In genomic region chr2:239329972-239330572, GRCh38 we compare ENCODE assay signal across 12 cellular contexts.
A peak's percentile ranks its signal among the peaks of the same experiment; 100 is the strongest.
DNase-seq lines count a peak whose midpoint lies in the region; ATAC-seq and TF ChIP-seq lines count a peak whose summit lies in the region.
"Had no signal": no experiment of that assay in that cellular context is flagged by ENCODE, and none has a peak within 500 bp of the region (broad histone marks: within the 10 kb centered on the region; RNA-seq: fewer than 3 reads in every experiment).

No MANE protein-coding gene starts in this region.

- WGBS in ovary, 3 donors = 70 to 79% (median 74%) methylated on average over 13 to 15 of the region's 15 CpGs

- intact Hi-C loops in A673 (cut with micrococcal nuclease; ENCODE audit: unreplicated experiment) (no loop called here), ovary (cut with DNase I) (loop anchor here in 1 of 4 donors (10.0 kb wide), 1 partner anchor 65 kb away; no protein-coding TSS in a partner anchor)

- BruUV-seq in A673 (replicated peaks; lab: Mats Ljungman, UMichigan) = no TSS peak

- H3K36me3 Mint-ChIP-seq in GM23338 (ENCODE audit: low read depth) = no peaks in the 10 kb centered on the region; the same call in 2 of the 3 replicates

- H3K9me2 ChIP-seq in GM23338 (ENCODE audit: insufficient read depth) = no peaks in the 10 kb centered on the region

- no peak for DNase-seq in A673 (ENCODE audit: low spot score)
- DNase-seq in NCI-H1092 treated with DMSO at 0.1 percent for 48 hours (lab: John Stamatoyannopoulos, UW) = peak; percentile 6
- DNase-seq in fibroblast of lung (ENCODE audit: low read depth in 2 of 2) = no peak
- peak in 4 of 5 donors; percentile 60 to 73 (median 70) for DNase-seq in ovary
- DNase-seq in NCI-H128 (lab: John Stamatoyannopoulos, UW; ENCODE audit: unreplicated experiment) = no peak
- no peak for DNase-seq in NCI-H526 (lab: John Stamatoyannopoulos, UW)
- no peak for DNase-seq in GM23338 (ENCODE audit: low spot score)
- DNase-seq in NCI-H226 = no peak
- DNase-seq: DMS79, NCI-H2227 treated with DMSO at 0.1 percent for 48 hours had no signal

- H3K4me3 Mint-ChIP-seq in GM23338 = no peak overlapping the region
- H3K4me3 Mint-ChIP-seq: neural progenitor cell had no signal

- H3K4me2 ChIP-seq in fibroblast of lung (ENCODE audit: extremely low read depth, insufficient read depth, low read length) (no peak overlapping the region), GM23338 (no peak overlapping the region)
- H3K4me2 ChIP-seq: neural progenitor cell had no signal

- no peaks in the 10 kb centered on the region for H3K9me3 ChIP-seq in A673 (ENCODE audit: low read depth, low read length, poor library complexity, severe bottlenecking)
- no peaks in the 10 kb centered on the region for H3K9me3 ChIP-seq in fibroblast of lung (ENCODE audit: control insufficient read depth, insufficient read depth, low read depth, low read length)
- H3K9me3 ChIP-seq in ovary = no peaks in the 10 kb centered on the region

- H3K4me1 ChIP-seq in A673 (ENCODE audit: insufficient read depth, low read length, poor library complexity, severe bottlenecking) (peaks cover 19% of the 10 kb centered on the region), fibroblast of lung (ENCODE audit: control insufficient read depth, extremely low read depth, insufficient read depth, low read length) (peaks cover 10% of the 10 kb centered on the region), ovary (ENCODE audit: insufficient read depth) (peaks cover 20% of the 10 kb centered on the region), GM23338 (ENCODE audit: insufficient read depth) (peaks cover 9% of the 10 kb centered on the region; the same call in 1 of the 2 replicates)

- no peak overlapping the region for H3K9ac ChIP-seq in fibroblast of lung (ENCODE audit: insufficient read depth, low read length)
- H3K9ac ChIP-seq: neural progenitor cell had no signal

- peaks cover 4% of the 10 kb centered on the region for H3K27me3 Mint-ChIP-seq in GM23338 (ENCODE audit: insufficient read depth, low read depth, poor library complexity)

- H4K20me1 ChIP-seq in fibroblast of lung (ENCODE audit: control insufficient read depth, extremely low read depth, insufficient read depth, low read length) = no peaks in the 10 kb centered on the region
- peaks cover 4% of the 10 kb centered on the region; the same call in 1 of the 2 replicates for H4K20me1 ChIP-seq in GM23338 (replicated peaks; ENCODE audit: insufficient read depth)

- no peak overlapping the region for H3K27ac Mint-ChIP-seq in GM23338

- H3K4me3 ChIP-seq in A673 (ENCODE audit: low read depth, low read length, poor library complexity, severe bottlenecking) (no peak overlapping the region), fibroblast of lung (replicated peaks in 1 of 4; ENCODE audit: control extremely low read depth in 1 of 4, insufficient read depth in 1 of 4, low read depth in 3 of 4, low read length in 4 of 4) (no peak overlapping the region), ovary (no peak overlapping the region), GM23338 (no peak overlapping the region)
- H3K4me3 ChIP-seq: GM12878, neural progenitor cell had no signal

- H3K36me3 ChIP-seq in A673 (ENCODE audit: insufficient read depth, low read length, poor library complexity, severe bottlenecking) (no peaks in the 10 kb centered on the region), fibroblast of lung (ENCODE audit: control insufficient read depth, insufficient read depth, low read length) (no peaks in the 10 kb centered on the region), ovary (no peaks in the 10 kb centered on the region), GM23338 (ENCODE audit: insufficient read depth) (no peaks in the 10 kb centered on the region)
- H3K36me3 ChIP-seq: neural progenitor cell had no signal

- H3F3A ChIP-seq in GM23338 (replicated peaks; ENCODE audit: low read depth) = no peaks in the 10 kb centered on the region

- no peak for TF ChIP-seq POLR2A in ovary (IDR thresholded peaks at IDR 0.05)

- POLR2A ChIA-PET in A673 (lab: Charles Lee; ENCODE audit: low non-redundant PET) = no interaction called here

- ATAC-seq in GM23338 = no peak
- ATAC-seq: GM12878 had no signal

- peaks cover 37% of the 10 kb centered on the region for H3K4me1 Mint-ChIP-seq in GM23338

- H3K79me2 ChIP-seq in fibroblast of lung (ENCODE audit: control insufficient read depth, insufficient read depth, low read length) (no peaks in the 10 kb centered on the region), GM23338 (replicated peaks; ENCODE audit: insufficient read depth) (peaks cover 92% of the 10 kb centered on the region)

- H3K27me3 ChIP-seq in A673 (replicated peaks; ENCODE audit: insufficient read depth, low read depth, low read length, poor library complexity) (no peaks in the 10 kb centered on the region), fibroblast of lung (ENCODE audit: control insufficient read depth, insufficient read depth, low read length) (no peaks in the 10 kb centered on the region), ovary (no peaks in the 10 kb centered on the region), GM23338 (ENCODE audit: insufficient read depth) (no peaks in the 10 kb centered on the region)
- H3K27me3 ChIP-seq: neural progenitor cell had no signal

- H2AFZ ChIP-seq in fibroblast of lung (ENCODE audit: low read length) = no peak overlapping the region
- H2AFZ ChIP-seq in GM23338 = no peak overlapping the region
- H2AFZ ChIP-seq: neural progenitor cell had no signal

- no peak for TF ChIP-seq CTCF in A673 (conservative IDR thresholded peaks at IDR 0.05; ENCODE audit: low read depth, low read length)
- TF ChIP-seq CTCF in fibroblast of lung (conservative IDR thresholded peaks at IDR 0.05 in 1 of 2, IDR thresholded peaks at IDR 0.05 in 1 of 2; ENCODE audit: low read depth in 1 of 2, low read length in 2 of 2) = no peak
- TF ChIP-seq CTCF in ovary (IDR thresholded peaks at IDR 0.05) = no peak
- TF ChIP-seq CTCF in GM23338 (conservative IDR thresholded peaks at IDR 0.05; ENCODE audit: low read depth in 2 of 2) = no peak

- H3K9me3 Mint-ChIP-seq in GM23338 = no peaks in the 10 kb centered on the region
- H3K9me3 Mint-ChIP-seq: neural progenitor cell had no signal

- H3K27ac ChIP-seq in A673 (ENCODE audit: low read depth, low read length, poor library complexity, severe bottlenecking) (peak overlapping the region; percentile 70), fibroblast of lung (ENCODE audit: insufficient read depth, low read length) (peak overlapping the region; percentile 5), ovary (peak overlapping the region; percentile 38 to 90), GM23338 (ENCODE audit: low read depth) (no peak overlapping the region)
- H3K27ac ChIP-seq: neural progenitor cell had no signal

- CTCF ChIA-PET in A673 (lab: Charles Lee) = no interaction called here

- TF ChIP-seq EP300 in ovary (IDR thresholded peaks at IDR 0.05) = no peak

TF ChIP-seq in GM23338, 12 proteins besides CTCF, POLR2A, EP300 and RAD21 (continues in another document):
- no peak for TF ChIP-seq NANOG (IDR thresholded peaks at IDR 0.05; ENCODE audit: borderline replicate concordance)
- no peak for TF ChIP-seq ETS1 (IDR thresholded peaks at IDR 0.05)
- no peak for TF ChIP-seq POLR2AphosphoS5 (IDR thresholded peaks at IDR 0.05; ENCODE audit: low read depth)
- TF ChIP-seq EZH2 (IDR thresholded peaks at IDR 0.05; ENCODE audit: low read depth, unreplicated experiment) = no peak
- no peak for TF ChIP-seq EZH2phosphoT487 (IDR thresholded peaks at IDR 0.05; ENCODE audit: unreplicated experiment)
- no peak for TF ChIP-seq CREB1 (CRISPR knock-in tag; IDR thresholded peaks at IDR 0.05; ENCODE audit: low read depth)
- no peak for TF ChIP-seq ZNF114 (CRISPR knock-in tag; IDR thresholded peaks at IDR 0.05)

Comparison
In these comparisons a context has a peak if more than half of its experiments do, and no peak if none do; other contexts are left out.
1. DNase-seq: peak in NCI-H1092 treated with DMSO at 0.1 percent for 48 hours (single experiment) and ovary (4 of 5); none in A673 (single experiment), fibroblast of lung (0 of 2), NCI-H128 (single experiment), NCI-H526 (0 of 2), GM23338 (single experiment) and NCI-H226 (single experiment).